In the genomic region with DNA sequence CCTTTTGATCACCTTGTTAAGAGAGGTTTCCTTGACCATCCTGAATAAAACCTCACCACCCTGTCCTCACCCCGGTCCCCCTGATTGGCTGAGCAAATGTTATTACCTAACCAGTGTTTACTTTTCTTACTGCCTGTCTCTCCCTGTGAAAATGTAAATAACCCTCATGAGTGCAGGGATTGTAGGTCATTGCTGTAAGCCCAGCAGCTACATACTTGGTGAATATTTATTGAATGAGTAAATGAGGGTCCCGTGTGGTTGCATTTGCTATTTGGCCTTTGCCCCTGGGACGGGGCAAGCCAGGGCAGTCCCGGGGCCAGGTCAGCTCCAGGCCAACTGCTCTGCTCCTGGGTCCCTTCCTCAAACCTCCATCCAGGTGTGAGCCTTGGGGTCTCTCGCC, we compare ENCODE assay signal across 17 cellular contexts. TPM values are rescaled to one million over a fixed set of nuclear protein-coding genes. Genes with fewer than 3 reads are reported as not detected.
DNase-seq lines count a peak whose midpoint lies in the region; ATAC-seq and TF ChIP-seq lines count a peak whose summit lies in the region.
"Had no signal": no experiment of that assay in that cellular context is flagged by ENCODE, and none has a peak within 500 bp of the region (broad histone marks: within the 10 kb centered on the region; RNA-seq: fewer than 3 reads in every experiment).

No MANE protein-coding gene starts in this region.

- H3K27ac ChIP-seq in sigmoid colon = peak overlapping the region; percentile 67 to 78 (median 72)
- no peak overlapping the region for H3K27ac ChIP-seq in PC-9
- H3K27ac ChIP-seq: suprapubic skin had no signal

- H3K4me1 Mint-ChIP-seq in CD14-positive monocyte = peaks cover 39% of the 10 kb centered on the region

- H3K9me2 ChIP-seq in PC-9 (ENCODE audit: insufficient read depth) = no peaks in the 10 kb centered on the region

- no peak for ATAC-seq in HG02938 (IDR thresholded peaks at IDR 0.05; ENCODE audit: unreplicated experiment)

- no peaks in the 10 kb centered on the region for H3K9me3 ChIP-seq in sigmoid colon
- H3K9me3 ChIP-seq in PC-9 (ENCODE audit: insufficient read depth, low read depth) = no peaks in the 10 kb centered on the region
- H3K9me3 ChIP-seq: suprapubic skin had no signal

- no peak overlapping the region for H2AFZ ChIP-seq in PC-9

- peaks cover 0 to 15% (median 0%) of the 10 kb centered on the region in 7 donors for H3K9me3 Mint-ChIP-seq in CD14-positive monocyte
- H3K9me3 Mint-ChIP-seq: activated CD4-positive, alpha-beta T cell treated with anti-CD3 and anti-CD28 coated beads, Interleukin-2, amount 10 ng/mL, durations not matched to agents 7 days and 5 days had no signal

- H3K27ac Mint-ChIP-seq in CD14-positive monocyte = no peak overlapping the region
- H3K27ac Mint-ChIP-seq: brain had no signal

- TF ChIP-seq EP300 in sigmoid colon (IDR thresholded peaks at IDR 0.05) = no peak

- CTCF ChIA-PET in PC-9 (lab: Charles Lee) = no interaction called here

- peaks cover 16 to 22% of the 10 kb centered on the region in 2 donors for H3K36me3 Mint-ChIP-seq in CD14-positive monocyte

- BruUV-seq in PC-9 (replicated peaks; lab: Mats Ljungman, UMichigan) = no TSS peak

- intact Hi-C loops in sigmoid colon (cut with DNase I) = no loop called here
- intact Hi-C loops in CD14-positive monocyte (cut with micrococcal nuclease) = no loop called here
- intact Hi-C loops in PC-9 (cut with micrococcal nuclease; ENCODE audit: unreplicated experiment) = no loop called here

- H3K4me3 Mint-ChIP-seq in CD14-positive monocyte = no peak overlapping the region
- H3K4me3 Mint-ChIP-seq: activated CD4-positive, alpha-beta T cell treated with anti-CD3 and anti-CD28 coated beads, Interleukin-2, amount 10 ng/mL, durations not matched to agents 7 days and 5 days; brain; nephron progenitor cell had no signal

- H3K36me3 ChIP-seq in sigmoid colon (no peaks in the 10 kb centered on the region), PC-9 (ENCODE audit: low read depth) (no peaks in the 10 kb centered on the region)

- no peak overlapping the region for H3K4me3 ChIP-seq in fibroblast of villous mesenchyme (ENCODE audit: low read depth, low read length)
- H3K4me3 ChIP-seq in sigmoid colon = no peak overlapping the region
- no peak overlapping the region for H3K4me3 ChIP-seq in PC-9
- H3K4me3 ChIP-seq: suprapubic skin had no signal

- H3K4me1 ChIP-seq in sigmoid colon (peaks cover 0 to 34% (median 18%) of the 10 kb centered on the region in 4 donors), PC-9 (replicated peaks; ENCODE audit: insufficient read depth) (no peaks in the 10 kb centered on the region)

- H3K27me3 Mint-ChIP-seq in CD14-positive monocyte (ENCODE audit: low read depth in 3 of 3) = peaks cover 0 to 14% (median 0%) of the 10 kb centered on the region in 3 donors
- H3K27me3 Mint-ChIP-seq: activated CD4-positive, alpha-beta T cell treated with anti-CD3 and anti-CD28 coated beads, Interleukin-2, amount 10 ng/mL, durations not matched to agents 7 days and 5 days had no signal

- H4K20me1 ChIP-seq in PC-9 (ENCODE audit: insufficient read depth) = no peaks in the 10 kb centered on the region

- POLR2A ChIA-PET in PC-9 (lab: Charles Lee; ENCODE audit: unreplicated experiment) = no interaction called here

- H3K27me3 ChIP-seq in sigmoid colon (no peaks in the 10 kb centered on the region), PC-9 (ENCODE audit: insufficient read depth, low read depth) (no peaks in the 10 kb centered on the region)
- H3K27me3 ChIP-seq: suprapubic skin had no signal

- no peak overlapping the region for H3K4me2 ChIP-seq in PC-9

- TF ChIP-seq POLR2A in sigmoid colon (IDR thresholded peaks at IDR 0.05) = no peak

- H3F3A ChIP-seq in PC-9 (ENCODE audit: insufficient read depth, low read depth) = no peaks in the 10 kb centered on the region

- H3K79me2 ChIP-seq in PC-9 (ENCODE audit: low read depth) = no peaks in the 10 kb centered on the region

- WGBS in sigmoid colon, 2 donors = 31 to 69% methylated on average over 5 of the region's 5 CpGs

- DNase-seq in EH (ENCODE audit: low read depth) (peak; percentile 58), NCI-H526 (lab: John Stamatoyannopoulos, UW) (peak; percentile 7 to 27), fibroblast of villous mesenchyme (ENCODE audit: low read depth) (peak; percentile 67), sigmoid colon (no peak), CD1c-positive myeloid dendritic cell (ENCODE audit: extremely low spot score) (no peak), CD14-positive monocyte (ENCODE audit: low spot score) (no peak), PC-9 (no peak)
- DNase-seq: activated CD4-positive, alpha-beta T cell treated with anti-CD3 and anti-CD28 coated beads, Interleukin-2, amount 10 ng/mL, durations not matched to agents 7 days and 5 days; activated naive CD4-positive, alpha-beta T cell treated with anti-CD3 and anti-CD28 coated beads, Interleukin-2, amount 50 U/mL, for 16 hours; activated T-cell treated with anti-CD3 and anti-CD28 coated beads for 4 hours; effector memory CD4-positive, alpha-beta T cell; nephron progenitor cell; SHP77; T-helper 9 cell had no signal

- TF ChIP-seq CTCF in fibroblast of villous mesenchyme (IDR thresholded peaks at IDR 0.05; ENCODE audit: insufficient read depth, low read depth, low read length) (no peak), sigmoid colon (IDR thresholded peaks at IDR 0.05) (no peak), CD14-positive monocyte (IDR thresholded peaks at IDR 0.05) (no peak), PC-9 (conservative IDR thresholded peaks at IDR 0.05) (no peak)

RNA-seq across cellular contexts. Expression of gene CLCN4, which starts 55.5 kb away (rescaled TPM):
- total RNA-seq in fibroblast of villous mesenchyme (1.3 and 2.3 TPM in 2 replicates), sigmoid colon (1 to 10 TPM in 1 of 4 donors, under 1 TPM in 3; 0.66 to 1.1 (median 0.83) TPM), PC-9 (2021) (3.1 and 4.4 TPM in 2 replicates)
- polyA plus RNA-seq in sigmoid colon (under 1 TPM; under 0.01 to 0.96 (median 0.69) TPM), CD14-positive monocyte (1 to 10 TPM; 1.3 to 1.9 TPM)
- total RNA-seq: activated CD4-positive, alpha-beta T cell treated with anti-CD3 and anti-CD28 coated beads, Interleukin-2, amount 10 ng/mL, durations not matched to agents 7 days and 5 days had no signal

Comparison
In these comparisons a context has a peak if more than half of its experiments do, and no peak if none do; other contexts are left out.
1. DNase-seq: peak in EH (single experiment), NCI-H526 (2 of 2) and fibroblast of villous mesenchyme (single experiment); none in sigmoid colon (single experiment), CD1c-positive myeloid dendritic cell (single experiment), CD14-positive monocyte (single experiment) and PC-9 (0 of 2).